1 cellular context compared by ENCODE assay signal in the genomic region with DNA sequence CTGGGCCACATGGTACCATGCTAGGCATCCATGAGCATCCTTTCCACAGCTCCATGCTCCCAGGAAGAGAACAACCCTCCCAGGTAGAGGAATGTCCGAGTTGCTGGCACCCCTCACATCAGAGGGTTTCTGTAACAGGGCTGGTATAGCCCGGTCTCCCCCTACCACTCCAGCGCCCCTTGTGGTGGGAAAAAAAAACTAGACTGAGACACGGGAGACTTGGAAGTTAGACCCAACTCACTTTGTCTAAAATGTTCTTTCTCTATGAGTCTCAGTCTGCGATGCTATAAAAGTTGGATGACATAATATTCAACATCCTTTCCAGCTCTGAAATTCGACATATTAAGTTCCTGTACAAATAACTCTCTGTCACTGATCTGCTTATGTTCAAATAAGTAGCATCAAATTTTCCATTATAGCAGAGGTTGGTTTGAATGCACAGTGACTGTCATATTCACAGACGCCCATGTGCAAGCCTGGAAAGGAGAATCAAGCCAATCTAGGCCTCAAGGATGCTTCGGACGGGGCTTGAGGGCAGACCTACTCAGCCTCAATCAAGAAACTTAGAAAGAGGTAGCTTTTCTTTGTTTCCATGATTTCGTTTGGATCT.
TF ChIP-seq lines count a peak whose summit lies in the region.

No MANE protein-coding gene starts in this region.

TF ChIP-seq in H1, 55 proteins besides CTCF, POLR2A, EP300 and RAD21:
- TF ChIP-seq YY1 (IDR thresholded peaks at IDR 0.05; ENCODE audit: low read depth, low read length): no peak
- TF ChIP-seq TEAD4 (IDR thresholded peaks at IDR 0.05; ENCODE audit: low read depth, low read length): peak; percentile 34; the same call in 1 of the 2 replicates
- no peak for TF ChIP-seq KDM5A (IDR thresholded peaks at IDR 0.05; ENCODE audit: low read length)
- TF ChIP-seq KDM1A (IDR thresholded peaks at IDR 0.05; ENCODE audit: borderline replicate concordance, low read length): no peak
- TF ChIP-seq SIN3A (conservative IDR thresholded peaks at IDR 0.05 in 1 of 2, IDR thresholded peaks at IDR 0.05 in 1 of 2; ENCODE audit: low read depth in 1 of 2, low read length in 2 of 2): no peak
